9 cellular contexts compared by ENCODE assay signal in genomic region chr3:143040264-143040879, GRCh38. TPM values are rescaled to one million over a fixed set of nuclear protein-coding genes. Genes with fewer than 3 reads are reported as not detected.
DNase-seq lines count a peak whose midpoint lies in the region; TF ChIP-seq lines count a peak whose summit lies in the region.
"Had no signal": no experiment of that assay in that cellular context is flagged by ENCODE, and none has a peak within 500 bp of the region (broad histone marks: within the 10 kb centered on the region; RNA-seq: fewer than 3 reads in every experiment).

No MANE protein-coding gene starts in this region.

- TF ChIP-seq POLR2A in esophagus squamous epithelium (IDR thresholded peaks at IDR 0.05), result no peak

- intact Hi-C loops in esophagus squamous epithelium (cut with DNase I), result no loop called here

- H3K4me1 Mint-ChIP-seq in endodermal cell, result no peaks in the 10 kb centered on the region

- TF ChIP-seq CTCF in endodermal cell (conservative IDR thresholded peaks at IDR 0.05) (peak; percentile 76), esophagus squamous epithelium (IDR thresholded peaks at IDR 0.05) (peak in 2 of 6 experiments; percentile 35 to 45)

- H3K27me3 Mint-ChIP-seq in endodermal cell (ENCODE audit: insufficient read depth), result no peaks in the 10 kb centered on the region

- H3K27me3 ChIP-seq in endodermal cell (ENCODE audit: control insufficient read depth, insufficient read depth, low read length, poor library complexity, severe bottlenecking), result no peaks in the 10 kb centered on the region
- no peaks in the 10 kb centered on the region for H3K27me3 ChIP-seq in esophagus squamous epithelium
- H3K27me3 ChIP-seq: colonic mucosa had no signal

- H3K9ac ChIP-seq in endodermal cell (ENCODE audit: extremely low read depth, low read length, poor library complexity, severe bottlenecking), result no peak overlapping the region

- H3K36me3 Mint-ChIP-seq in endodermal cell (ENCODE audit: low read depth), result peaks cover 38% of the 10 kb centered on the region

- H3K4me3 ChIP-seq in endodermal cell (ENCODE audit: low read length) (no peak overlapping the region), esophagus squamous epithelium (no peak overlapping the region)
- H3K4me3 ChIP-seq: colonic mucosa had no signal

- DNase-seq in NCI-H1105 treated with DMSO at 0.1 percent for 48 hours (lab: John Stamatoyannopoulos, UW) (peak; percentile 12), NCI-H1105 (lab: John Stamatoyannopoulos, UW) (no peak), NCI-H460 (ENCODE audit: extremely low read depth, low read depth) (peak; percentile 4), endodermal cell (no peak), renal cortical epithelial cell (ENCODE audit: low read depth) (peak; percentile 78), esophagus squamous epithelium (lab: John Stamatoyannopoulos, UW) (no peak), DMS153 (lab: John Stamatoyannopoulos, UW) (no peak), NCI-H226 (no peak)
- DNase-seq: colonic mucosa had no signal

- peaks cover 2% of the 10 kb centered on the region for H3K9me3 Mint-ChIP-seq in endodermal cell

- H3K27ac ChIP-seq in endodermal cell (ENCODE audit: low read depth, low read length) (no peak overlapping the region), esophagus squamous epithelium (no peak overlapping the region)
- H3K27ac ChIP-seq: colonic mucosa had no signal

- H3K4me1 ChIP-seq in endodermal cell (ENCODE audit: control insufficient read depth, insufficient read depth, low read length) (peaks cover 4% of the 10 kb centered on the region), esophagus squamous epithelium (no peaks in the 10 kb centered on the region)
- H3K4me1 ChIP-seq: colonic mucosa had no signal

- WGBS in endodermal cell (ENCODE audit: insufficient coverage in 1 of 2, insufficient read length in 1 of 2), 2 experiments, result 92 to 96% methylated on average over 2 to 3 of the region's 3 CpGs
- 77 to 79% methylated on average over 3 of the region's 3 CpGs for WGBS in esophagus squamous epithelium, 2 donors

- H3K27ac Mint-ChIP-seq in endodermal cell, result no peak overlapping the region

- no peak overlapping the region for H3K4me3 Mint-ChIP-seq in endodermal cell

- H3K9me3 ChIP-seq in endodermal cell (ENCODE audit: control insufficient read depth, low read length) (peaks cover 7% of the 10 kb centered on the region), esophagus squamous epithelium (no peaks in the 10 kb centered on the region)
- H3K9me3 ChIP-seq: colonic mucosa had no signal

- peaks cover 81% of the 10 kb centered on the region for H3K36me3 ChIP-seq in endodermal cell (ENCODE audit: control insufficient read depth, insufficient read depth, low read length)
- H3K36me3 ChIP-seq in esophagus squamous epithelium, result peaks cover 4 to 76% (median 32%) of the 10 kb centered on the region in 3 donors

RNA-seq across cellular contexts. Expression of gene U2SURP, which starts 39.0 kb away (rescaled TPM):
- total RNA-seq in NCI-H460 (2014; rRNA removed; shearing (Covaris generic)), result 121 and 122 TPM in 2 replicates
- 146 and 163 TPM in 2 replicates for polyA plus RNA-seq in NCI-H460 (2014; cell fraction: nucleus; rRNA removed)
- 100 to 1,000 TPM; 139 to 160 TPM for total RNA-seq in endodermal cell
- polyA plus RNA-seq in endodermal cell (2013, experiment 1 of 2), result 117 TPM
- polyA plus RNA-seq in endodermal cell (2013, experiment 2 of 2), result 121 TPM
- 59.9 and 73.6 TPM in 2 replicates for total RNA-seq in renal cortical epithelial cell
- total RNA-seq in esophagus squamous epithelium, result 10 to 100 TPM; 25.4 to 70.8 (median 51.0) TPM

Comparison
In these comparisons a context has a peak if more than half of its experiments do, and no peak if none do; other contexts are left out.
1. DNase-seq: peak in NCI-H1105 treated with DMSO at 0.1 percent for 48 hours (single experiment), NCI-H460 (single experiment) and renal cortical epithelial cell (single experiment); none in NCI-H1105 (single experiment), endodermal cell (single experiment), esophagus squamous epithelium (single experiment), DMS153 (single experiment) and NCI-H226 (single experiment).